20 cellular contexts compared by ENCODE assay signal in the genomic region with DNA sequence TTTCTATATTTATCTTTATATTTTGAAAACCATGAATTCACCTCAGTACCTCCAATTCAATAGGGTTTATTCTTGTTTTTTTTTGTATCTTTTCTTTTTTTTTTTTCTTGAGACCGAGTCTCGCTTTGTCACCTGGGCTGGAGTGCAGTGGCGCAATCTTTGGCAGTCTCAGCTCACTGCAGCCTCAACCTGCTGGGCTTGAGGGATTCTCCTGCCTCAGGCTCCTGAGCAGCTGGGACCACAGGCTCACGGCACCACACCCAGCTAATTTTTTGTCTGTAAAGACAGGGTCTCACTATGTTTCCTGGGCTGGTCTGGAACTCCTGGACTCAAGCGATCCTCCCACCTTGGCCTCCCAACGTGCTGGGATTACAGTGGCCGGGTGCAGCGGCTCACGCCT. TPM values are rescaled to one million over a fixed set of nuclear protein-coding genes. Genes with fewer than 3 reads are reported as not detected.
"Had no signal": no experiment of that assay in that cellular context is flagged by ENCODE, and none has a peak within 500 bp of the region (broad histone marks: within the 10 kb centered on the region; RNA-seq: fewer than 3 reads in every experiment).

No MANE protein-coding gene starts in this region.

- DNase-seq: activated naive CD4-positive, alpha-beta T cell; aorta; caudate nucleus; KBM-7; NCI-H1092 treated with DMSO at 0.1 percent for 48 hours; NCI-H1417 treated with DMSO at 0.1 percent for 48 hours; NCI-H1694; NCI-H2029; NCI-H2107; NCI-H2171 treated with DMSO at 0.1 percent for 48 hours; NCI-H345; NCI-H510A; NCI-H526 treated with DMSO at 0.1 percent for 48 hours; NCI-H82 had no signal

- H3K36me3 ChIP-seq: breast epithelium had no signal

- H3K4me3 ChIP-seq: breast epithelium had no signal

- H3K27ac Mint-ChIP-seq: activated CD8-positive, alpha-beta T cell treated with anti-CD3 and anti-CD28 coated beads for 36 hours; activated naive CD4-positive, alpha-beta T cell treated with anti-CD3 and anti-CD28 coated beads, Interleukin-2, amount 50 U/mL, for 24 hours had no signal

- H3K27ac ChIP-seq: breast epithelium had no signal

- H3K9me3 Mint-ChIP-seq: activated naive CD4-positive, alpha-beta T cell treated with anti-CD3 and anti-CD28 coated beads, Interleukin-2, amount 50 U/mL, for 24 hours had no signal

- H3K4me3 Mint-ChIP-seq: activated CD8-positive, alpha-beta T cell treated with anti-CD3 and anti-CD28 coated beads for 36 hours; activated naive CD4-positive, alpha-beta T cell treated with anti-CD3 and anti-CD28 coated beads, Interleukin-2, amount 50 U/mL, for 24 hours had no signal

- H3K4me1 ChIP-seq: breast epithelium had no signal

RNA-seq across cellular contexts. Expression of a gene that starts 43.8 kb away (rescaled TPM):
- total RNA-seq: activated CD8-positive, alpha-beta T cell treated with anti-CD3 and anti-CD28 coated beads for 36 hours; aorta; LHCN-M2; M059J; T-helper 2 cell treated with Interferon-gamma antibody and Interleukin-4, amounts not matched to agents 100 ng/mL and 5 ng/mL, for 36 hours had no signal

RNA-seq across cellular contexts. Expression of a gene that starts 59.5 kb away (rescaled TPM):
- total RNA-seq: activated CD8-positive, alpha-beta T cell treated with anti-CD3 and anti-CD28 coated beads for 36 hours; LHCN-M2; M059J; T-helper 2 cell treated with Interferon-gamma antibody and Interleukin-4, amounts not matched to agents 100 ng/mL and 5 ng/mL, for 36 hours had no signal
